Comparison of ENCODE assay signal across 16 cellular contexts in the genomic region with DNA sequence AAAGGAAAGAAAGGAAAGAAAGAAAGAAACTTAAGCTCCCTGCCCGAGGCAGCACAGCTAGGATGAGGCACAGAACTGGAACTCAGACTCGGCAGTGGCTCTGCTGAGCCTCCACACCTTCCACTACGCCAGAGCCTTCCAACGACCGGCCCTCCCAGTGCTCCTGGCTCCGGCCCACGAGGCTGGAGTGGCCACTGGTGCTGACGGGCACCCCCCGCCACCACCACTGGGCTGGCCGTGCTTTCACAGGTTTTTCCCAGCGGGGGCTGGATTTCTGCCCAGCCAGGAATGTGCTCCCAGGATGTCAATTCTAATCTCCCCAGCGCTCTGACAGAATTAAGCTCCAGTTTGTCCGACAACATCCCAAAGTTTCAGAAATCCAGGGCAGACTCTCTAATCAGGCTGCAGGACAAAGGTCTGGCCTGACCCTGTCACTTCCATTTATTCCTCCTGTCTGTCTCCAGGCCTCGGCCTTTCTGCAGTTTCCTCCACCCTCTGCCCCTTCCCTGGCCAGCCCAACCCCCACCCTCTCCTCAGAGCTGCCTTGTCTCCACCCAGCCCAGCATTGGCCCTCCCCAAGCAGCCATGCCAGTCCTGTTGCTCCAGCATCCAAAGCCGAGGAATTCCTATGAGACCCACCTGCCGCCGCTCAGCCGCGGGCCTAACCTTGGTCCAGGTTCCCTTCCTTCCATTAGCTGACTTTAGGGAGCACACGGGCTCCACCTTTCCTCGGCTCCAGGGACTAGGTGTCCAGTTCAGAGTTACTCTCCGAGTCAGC.
A peak's percentile ranks its signal among the peaks of the same experiment; 100 is the strongest.
DNase-seq lines count a peak whose midpoint lies in the region; ATAC-seq and TF ChIP-seq lines count a peak whose summit lies in the region.
"Had no signal": no experiment of that assay in that cellular context is flagged by ENCODE, and none has a peak within 500 bp of the region (broad histone marks: within the 10 kb centered on the region; RNA-seq: fewer than 3 reads in every experiment).

No MANE protein-coding gene starts in this region.

- H3K9me3 Mint-ChIP-seq in HFFc6, result no peaks in the 10 kb centered on the region
- H3K9me3 Mint-ChIP-seq: activated naive CD8-positive, alpha-beta T cell treated with anti-CD3 and anti-CD28 coated beads for 36 hours; activated T-cell treated with anti-CD3 and anti-CD28 coated beads, Interleukin-2, amount 50 U/mL, for 24 hours had no signal

- H3K36me3 Mint-ChIP-seq in HFFc6 (ENCODE audit: low read depth), result no peaks in the 10 kb centered on the region
- H3K36me3 Mint-ChIP-seq: activated naive CD8-positive, alpha-beta T cell treated with anti-CD3 and anti-CD28 coated beads for 36 hours had no signal

- H3K4me3 Mint-ChIP-seq in HFFc6, result no peak overlapping the region
- H3K4me3 Mint-ChIP-seq: activated naive CD8-positive, alpha-beta T cell treated with anti-CD3 and anti-CD28 coated beads for 36 hours; activated T-cell treated with anti-CD3 and anti-CD28 coated beads, Interleukin-2, amount 50 U/mL, for 24 hours had no signal

- H3K4me3 ChIP-seq in lower lobe of right lung (no peak overlapping the region), thoracic aorta (peak overlapping the region; percentile 48)
- H3K4me3 ChIP-seq: BLaER1 treated with 17β-estradiol and CSF1 and Interleukin-3, amounts not matched to agents 10 nM and 100 nM; SJCRH30 had no signal

- DNase-seq in RWPE1 (ENCODE audit: low spot score), result no peak
- DNase-seq in ecto neural progenitor cell (ENCODE audit: low spot score), result peak; percentile 80
- peak; percentile 79 for DNase-seq in lower lobe of right lung
- DNase-seq in thoracic aorta (ENCODE audit: low spot score), result no peak
- DNase-seq in HFFc6, result no peak
- no peak for DNase-seq in stimulated activated CD4-positive, alpha-beta T cell treated with anti-CD3 and anti-CD28 coated beads, Interleukin-2, amount 100 ng/mL, for 48 hours
- no peak for DNase-seq in NCI-H1417 (lab: John Stamatoyannopoulos, UW)
- DNase-seq: activated naive CD8-positive, alpha-beta T cell treated with anti-CD3 and anti-CD28 coated beads for 36 hours; activated T-cell treated with anti-CD3 and anti-CD28 coated beads, Interleukin-2, amount 50 U/mL, for 24 hours; cortex of kidney; KG1; NCI-H1417 treated with DMSO at 0.1 percent for 48 hours; NCI-H226; occipital lobe; SJCRH30 had no signal

- intact Hi-C loops in lower lobe of right lung (cut with DNase I), result no loop called here

- H3K27me3 ChIP-seq in lower lobe of right lung (ENCODE audit: low read depth) (no peaks in the 10 kb centered on the region), thoracic aorta (replicated peaks; ENCODE audit: insufficient read depth) (no peaks in the 10 kb centered on the region)
- H3K27me3 ChIP-seq: BLaER1 treated with 17β-estradiol and CSF1 and Interleukin-3, amounts not matched to agents 10 nM and 100 nM had no signal

- H3K27ac Mint-ChIP-seq in HFFc6, result no peak overlapping the region
- H3K27ac Mint-ChIP-seq: activated naive CD8-positive, alpha-beta T cell treated with anti-CD3 and anti-CD28 coated beads for 36 hours; activated T-cell treated with anti-CD3 and anti-CD28 coated beads, Interleukin-2, amount 50 U/mL, for 24 hours had no signal

- H3K4me1 Mint-ChIP-seq in HFFc6 (ENCODE audit: low read depth), result no peaks in the 10 kb centered on the region
- H3K4me1 Mint-ChIP-seq: activated naive CD8-positive, alpha-beta T cell treated with anti-CD3 and anti-CD28 coated beads for 36 hours had no signal

- peaks cover 50% of the 10 kb centered on the region for H3K27me3 Mint-ChIP-seq in HFFc6 (ENCODE audit: insufficient read depth)

- POLR2A ChIA-PET in RWPE1 (lab: Yijun Ruan, JAX; ENCODE audit: low non-redundant PET), result no interaction called here

- H3K27ac ChIP-seq in RWPE1 (0 out of 2 replicates have a peak overlapping the region, but pooled peaks have one; percentile 8), lower lobe of right lung (peak overlapping the region; percentile 46), thoracic aorta (no peak overlapping the region)
- H3K27ac ChIP-seq: BLaER1 treated with 17β-estradiol and CSF1 and Interleukin-3, amounts not matched to agents 10 nM and 100 nM; SJCRH30 had no signal

- CTCF ChIA-PET in RWPE1 (lab: Yijun Ruan, JAX), result no interaction called here

- H3K4me1 ChIP-seq in lower lobe of right lung (peaks cover 54% of the 10 kb centered on the region), thoracic aorta (ENCODE audit: control insufficient read depth in 1 of 2, low read depth in 2 of 2) (peaks cover 4 to 22% of the 10 kb centered on the region in 2 donors)
- H3K4me1 ChIP-seq: SJCRH30 had no signal

- ATAC-seq in lower lobe of right lung (peak; percentile 81 to 92), thoracic aorta (ENCODE audit: insufficient number of reproducible peaks, low FRiP score, low read depth) (no peak)

- H3K36me3 ChIP-seq in lower lobe of right lung (no peaks in the 10 kb centered on the region), thoracic aorta (no peaks in the 10 kb centered on the region)
- H3K36me3 ChIP-seq: BLaER1 treated with 17β-estradiol and CSF1 and Interleukin-3, amounts not matched to agents 10 nM and 100 nM; SJCRH30 had no signal

- TF ChIP-seq CTCF in RWPE1 (conservative IDR thresholded peaks at IDR 0.05; ENCODE audit: low read depth) (no peak), lower lobe of right lung (IDR thresholded peaks at IDR 0.05) (no peak), thoracic aorta (IDR thresholded peaks at IDR 0.05) (no peak), HFFc6 (IDR thresholded peaks at IDR 0.05) (no peak)

- H3K9me3 ChIP-seq in lower lobe of right lung, result no peaks in the 10 kb centered on the region
- H3K9me3 ChIP-seq in thoracic aorta, result no peaks in the 10 kb centered on the region
- H3K9me3 ChIP-seq: BLaER1 treated with 17β-estradiol and CSF1 and Interleukin-3, amounts not matched to agents 10 nM and 100 nM; SJCRH30 had no signal

Comparison
In these comparisons a context has a peak if more than half of its experiments do, and no peak if none do; other contexts are left out.
1. DNase-seq: peak in ecto neural progenitor cell (single experiment) and lower lobe of right lung (single experiment); none in RWPE1 (single experiment), thoracic aorta (single experiment), HFFc6 (single experiment), stimulated activated CD4-positive, alpha-beta T cell treated with anti-CD3 and anti-CD28 coated beads, Interleukin-2, amount 100 ng/mL, for 48 hours (0 of 2) and NCI-H1417 (0 of 3).
2. H3K27ac ChIP-seq: peak in RWPE1 (single experiment) and lower lobe of right lung (single experiment); none in thoracic aorta (0 of 2).